In the genomic region with DNA sequence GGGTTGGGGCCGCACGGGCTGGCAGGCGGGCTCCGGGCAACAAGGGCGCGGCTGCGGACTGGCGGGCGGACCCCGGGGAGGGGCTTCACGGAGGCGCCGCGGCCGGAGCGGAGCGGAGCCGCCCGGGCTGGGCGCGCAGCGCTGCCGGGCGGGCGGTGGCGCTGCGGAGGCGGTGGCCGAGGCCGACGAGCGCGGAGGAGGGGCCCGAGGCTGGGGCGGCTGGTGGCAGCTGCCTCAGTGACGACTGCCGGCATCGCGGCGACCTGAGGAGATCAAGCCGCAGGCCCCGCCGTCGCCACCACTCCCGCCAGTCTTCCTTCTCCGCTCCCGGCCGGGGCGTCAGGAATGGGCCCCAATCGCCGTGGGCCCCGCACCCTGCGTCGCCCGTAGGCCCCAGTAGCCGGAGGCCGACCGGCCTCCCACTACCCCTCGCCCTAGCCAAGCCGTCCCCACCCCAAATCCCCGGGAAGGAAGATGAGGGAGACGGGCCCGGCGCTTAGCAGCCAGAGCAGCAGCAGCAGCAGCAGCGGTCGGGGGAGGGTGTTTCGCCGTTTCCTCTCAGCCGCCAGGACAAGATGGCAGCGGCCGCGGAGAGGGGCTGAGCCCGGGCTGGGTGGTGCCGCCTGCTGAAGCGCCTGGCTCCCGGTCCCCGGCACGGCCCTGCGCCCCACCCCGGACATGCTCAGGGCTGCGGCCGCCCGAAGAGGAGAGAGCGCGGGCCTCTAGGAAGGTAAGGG, we compare ENCODE assay signal across 8 cellular contexts. TPM values are rescaled to one million over a fixed set of nuclear protein-coding genes. Genes with fewer than 3 reads are reported as not detected.
DNase-seq lines count a peak whose midpoint lies in the region; ATAC-seq and TF ChIP-seq lines count a peak whose summit lies in the region.

A gene (plus strand): TSS at position 222 of the 737 bp plus-strand sequence.

- ATAC-seq in GM18870 (IDR thresholded peaks at IDR 0.05; ENCODE audit: unreplicated experiment) (peak; percentile 31), HG03108 (IDR thresholded peaks at IDR 0.05; ENCODE audit: unreplicated experiment) (peak; percentile 83)

- H3K4me3 ChIP-seq in kidney epithelial cell (ENCODE audit: low read depth, low read length) = peak within 1 kb of the TSS; percentile 84

- H3K27me3 ChIP-seq in kidney epithelial cell (ENCODE audit: control insufficient read depth, insufficient read depth, low read length) = no peaks in the 10 kb centered on the region

- DNase-seq in AG08396 (ENCODE audit: low spot score) (peak; percentile 92), NCI-H2196 (lab: John Stamatoyannopoulos, UW; ENCODE audit: unreplicated experiment) (peak; percentile 81), cerebellar cortex (ENCODE audit: low spot score) (peak; percentile 72), kidney epithelial cell (ENCODE audit: low read depth) (no peak)
- DNase-seq in activated CD4-positive, alpha-beta T cell treated with anti-CD3 and anti-CD28 coated beads for 1 hour = peak; percentile 54
- peak; percentile 85 for DNase-seq in stimulated activated CD4-positive, alpha-beta T cell treated with anti-CD3 and anti-CD28 coated beads, Interleukin-15, amount 100 ng/mL, for 24 hours

- TF ChIP-seq CTCF in kidney epithelial cell (IDR thresholded peaks at IDR 0.05; ENCODE audit: insufficient read depth, low read length, poor library complexity, severe bottlenecking) = no peak

- no peaks in the 10 kb centered on the region for H3K36me3 ChIP-seq in kidney epithelial cell (ENCODE audit: control insufficient read depth, insufficient read depth, low read length)

RNA-seq across cellular contexts. Expression of the gene that starts here (rescaled TPM):
- total RNA-seq in kidney epithelial cell = 45.0 and 66.8 TPM in 2 replicates
